1 cellular context compared by ENCODE assay signal in genomic region chr12:82440885-82441284, GRCh38.
TF ChIP-seq lines count a peak whose summit lies in the region.

No MANE protein-coding gene starts in this region.

TF ChIP-seq in GM12878, 131 proteins besides CTCF, POLR2A, EP300 and RAD21 (continued from another document):
- no peak for TF ChIP-seq CUX1 (IDR thresholded peaks at IDR 0.05; ENCODE audit: insufficient replicate concordance, low read depth, low read length)
- no peak for TF ChIP-seq MEF2B (IDR thresholded peaks at IDR 0.05; ENCODE audit: partially characterized antibody, poor library complexity, severe bottlenecking)
- no peak for TF ChIP-seq MEF2A (IDR thresholded peaks at IDR 0.05; ENCODE audit: insufficient read depth, low read depth, low read length)
- no peak for TF ChIP-seq RELB (IDR thresholded peaks at IDR 0.05; ENCODE audit: low read depth)
- TF ChIP-seq SMAD5 (IDR thresholded peaks at IDR 0.05; ENCODE audit: low read depth), result no peak
- no peak for TF ChIP-seq TBL1XR1 (IDR thresholded peaks at IDR 0.05; ENCODE audit: low read depth, low read length)
- TF ChIP-seq IKZF2 (IDR thresholded peaks at IDR 0.05), result no peak
- TF ChIP-seq RCOR1 (conservative IDR thresholded peaks at IDR 0.05; ENCODE audit: low read depth, low read length), result no peak
- peak; percentile 67 for TF ChIP-seq JUNB (IDR thresholded peaks at IDR 0.05)
